In the genomic region with DNA sequence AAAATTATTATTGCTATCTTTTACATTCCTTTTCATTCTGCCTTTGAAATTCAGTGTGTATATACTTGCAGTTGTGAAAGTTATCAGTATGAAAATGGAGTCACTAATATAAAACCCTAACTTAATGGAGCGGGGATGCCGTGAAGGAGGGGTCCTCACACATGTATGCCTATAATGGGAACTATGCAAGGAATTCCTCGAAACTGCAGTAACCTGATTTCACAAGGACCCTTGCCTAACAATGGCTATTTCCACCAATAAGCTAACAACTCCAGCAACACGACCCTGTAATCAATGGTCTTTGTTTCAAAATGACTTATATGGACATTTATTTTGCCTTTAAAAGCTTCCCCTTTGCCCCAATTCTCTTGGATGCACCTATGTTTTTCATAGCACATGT, we compare ENCODE assay signal across 32 cellular contexts.
"Had no signal": no experiment of that assay in that cellular context is flagged by ENCODE, and none has a peak within 500 bp of the region (broad histone marks: within the 10 kb centered on the region; RNA-seq: fewer than 3 reads in every experiment).

No MANE protein-coding gene starts in this region.

- H3K27me3 ChIP-seq: left lung, neural progenitor cell, neutrophil, right atrium auricular region, stomach, testis, thyroid gland, transverse colon, upper lobe of left lung, vagina had no signal

- H3K36me3 Mint-ChIP-seq: immature natural killer cell; mesothelial cell of epicardium; naive B cell; natural killer cell; neural progenitor cell; stimulated activated naive B cell treated with anti-CD40 and anti-IgM and Interleukin-4, amounts not matched to agents 10 μg/mL and 1 μg/mL and 100 μg/mL, for 72 hours had no signal

- H3K4me1 Mint-ChIP-seq: natural killer cell had no signal

- H3K4me3 ChIP-seq: left lung, lower lobe of right lung, neural progenitor cell, right atrium auricular region, skin epidermis, stomach, testis, thyroid gland, transverse colon, upper lobe of left lung, vagina had no signal

- H3K4me2 ChIP-seq: neural progenitor cell had no signal

- H3K27me3 Mint-ChIP-seq: progenitor cell of endocrine pancreas had no signal

- H3K27ac ChIP-seq: left lung, lower lobe of right lung, neural progenitor cell, neutrophil, right atrium auricular region, skin epidermis, stomach, testis, thyroid gland, transverse colon, upper lobe of left lung, vagina had no signal

- H3K9ac ChIP-seq: neural progenitor cell had no signal

- H3K4me1 ChIP-seq: left lung, lower lobe of right lung, right atrium auricular region, stomach, testis, transverse colon, upper lobe of left lung, vagina had no signal

- DNase-seq: hypothalamus; immature natural killer cell; kidney; left colon; left lung; lower lobe of right lung; mammary epithelial cell; mesenchymal stem cell; naive B cell; natural killer cell; nephron progenitor cell; occipital lobe; stimulated activated CD4-positive, alpha-beta T cell treated with anti-CD3 and anti-CD28 coated beads, Interleukin-12 subunit alpha, Interleukin-12 subunit beta, amount 100 ng/mL, for 4 hours; stimulated activated CD4-positive, alpha-beta T cell treated with anti-CD3 and anti-CD28 coated beads, Interleukin-15, amount 100 ng/mL, for 24 hours; stimulated activated CD4-positive, alpha-beta T cell treated with anti-CD3 and anti-CD28 coated beads, Interleukin-2, amount 100 ng/mL, for 24 hours; stimulated activated CD4-positive, alpha-beta T cell treated with anti-CD3 and anti-CD28 coated beads, Interleukin-4, amount 100 ng/mL, for 1 hour; stimulated activated naive B cell treated with anti-CD40 and anti-IgM and Interleukin-4, amounts not matched to agents 10 μg/mL and 1 μg/mL and 100 μg/mL, for 72 hours; stimulated activated naive CD8-positive, alpha-beta T cell treated with anti-CD3 and anti-CD28 coated beads, Interleukin-15, Interleukin-2, amounts not matched to agents 100 U/mL and 50 U/mL, for 24 hours; stomach; testis; thyroid gland; transverse colon; upper lobe of left lung had no signal

- H3K4me3 Mint-ChIP-seq: immature natural killer cell; mesothelial cell of epicardium; naive B cell; natural killer cell; nephron progenitor cell; neural progenitor cell; stimulated activated naive B cell treated with anti-CD40 and anti-IgM and Interleukin-4, amounts not matched to agents 10 μg/mL and 1 μg/mL and 100 μg/mL, for 72 hours had no signal

- H3K9me3 Mint-ChIP-seq: immature natural killer cell; mesothelial cell of epicardium; natural killer cell; nephron progenitor cell; neural progenitor cell; stimulated activated naive B cell treated with anti-CD40 and anti-IgM and Interleukin-4, amounts not matched to agents 10 μg/mL and 1 μg/mL and 100 μg/mL, for 72 hours had no signal

- H3K9me3 ChIP-seq: left lung, lower lobe of right lung, neutrophil, right atrium auricular region, stomach, testis, thyroid gland, transverse colon, upper lobe of left lung, vagina had no signal

- FAIRE-seq: islet of Langerhans, kidney had no signal

- H3K36me3 ChIP-seq: left lung, lower lobe of right lung, neural progenitor cell, neutrophil, right atrium auricular region, stomach, thyroid gland, transverse colon, upper lobe of left lung, vagina had no signal

- H3K27ac Mint-ChIP-seq: immature natural killer cell; mesothelial cell of epicardium; naive B cell; natural killer cell; nephron progenitor cell; neural progenitor cell; progenitor cell of endocrine pancreas; stimulated activated naive B cell treated with anti-CD40 and anti-IgM and Interleukin-4, amounts not matched to agents 10 μg/mL and 1 μg/mL and 100 μg/mL, for 72 hours had no signal

- H2AFZ ChIP-seq: neural progenitor cell had no signal

- ATAC-seq: left colon; left lung; lower lobe of right lung; natural killer cell; sciatic nerve; stimulated activated naive B cell treated with anti-CD40 and anti-IgM and Interleukin-4, amounts not matched to agents 10 μg/mL and 1 μg/mL and 100 μg/mL, for 72 hours; stimulated activated naive CD8-positive, alpha-beta T cell treated with anti-CD3 and anti-CD28 coated beads, Interleukin-15, Interleukin-2, amounts not matched to agents 100 U/mL and 50 U/mL, for 24 hours had no signal
